In genomic region chr2:25373269-25373981, GRCh38 we compare ENCODE assay signal across 1 cellular context.
TF ChIP-seq lines count a peak whose summit lies in the region.

No MANE protein-coding gene starts in this region.

TF ChIP-seq in GM23338, 12 proteins besides CTCF, POLR2A, EP300 and RAD21:
- TF ChIP-seq ZNF462 (CRISPR knock-in tag; IDR thresholded peaks at IDR 0.05), result no peak
- no peak for TF ChIP-seq REST (IDR thresholded peaks at IDR 0.05; ENCODE audit: unreplicated experiment)
- TF ChIP-seq NANOG (IDR thresholded peaks at IDR 0.05; ENCODE audit: borderline replicate concordance), result no peak
- no peak for TF ChIP-seq EZH2 (IDR thresholded peaks at IDR 0.05; ENCODE audit: low read depth, unreplicated experiment)
- TF ChIP-seq JUNB (IDR thresholded peaks at IDR 0.05; ENCODE audit: unreplicated experiment), result no peak
- TF ChIP-seq ZNF114 (CRISPR knock-in tag; IDR thresholded peaks at IDR 0.05), result no peak
- TF ChIP-seq POLR2AphosphoS5 (IDR thresholded peaks at IDR 0.05; ENCODE audit: low read depth), result no peak
- no peak for TF ChIP-seq EZH2phosphoT487 (IDR thresholded peaks at IDR 0.05; ENCODE audit: unreplicated experiment)
- TF ChIP-seq STAT1 (IDR thresholded peaks at IDR 0.05; ENCODE audit: unreplicated experiment), result no peak
- no peak for TF ChIP-seq ZNF331 (CRISPR knock-in tag; IDR thresholded peaks at IDR 0.05; ENCODE audit: low read depth)
- TF ChIP-seq CREB1 (CRISPR knock-in tag; IDR thresholded peaks at IDR 0.05; ENCODE audit: low read depth), result no peak
- no peak for TF ChIP-seq ETS1 (IDR thresholded peaks at IDR 0.05)
